8 cellular contexts compared by ENCODE assay signal in the genomic region with DNA sequence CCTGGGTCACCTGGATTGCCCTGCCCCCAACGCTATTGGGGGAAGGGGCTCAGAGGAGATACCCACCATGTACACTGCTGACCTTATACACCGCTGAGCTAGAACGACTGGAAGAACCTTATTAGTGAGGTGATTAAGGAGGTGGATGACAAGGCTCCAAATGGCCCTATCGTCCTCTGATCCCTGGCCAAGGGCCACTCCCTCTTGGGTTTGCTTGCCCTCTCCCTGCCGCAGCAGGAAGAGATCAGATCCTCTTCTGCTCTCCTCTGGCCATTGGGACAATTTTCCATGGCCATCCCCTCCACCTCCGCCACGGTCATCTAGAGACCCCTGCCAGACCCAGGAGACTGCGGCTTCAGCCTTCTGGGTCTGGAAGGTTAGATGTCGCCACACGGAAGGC. TPM values are rescaled to one million over a fixed set of nuclear protein-coding genes. Genes with fewer than 3 reads are reported as not detected.
DNase-seq lines count a peak whose midpoint lies in the region; ATAC-seq and TF ChIP-seq lines count a peak whose summit lies in the region.

No MANE protein-coding gene starts in this region.

- H3K4me2 ChIP-seq in Loucy (ENCODE audit: low read depth, low read length, poor library complexity, severe bottlenecking) = peak overlapping the region; percentile 83

- H3K4me3 Mint-ChIP-seq in naive thymus-derived CD8-positive, alpha-beta T cell = peak overlapping the region; percentile 69 to 89 (median 80)

- H3K9ac ChIP-seq in Loucy (ENCODE audit: low read depth, low read length, poor library complexity, severe bottlenecking) (no peak overlapping the region), duodenal mucosa (ENCODE audit: low read depth in 1 of 2, low read length in 2 of 2) (peak overlapping the region; percentile 57 to 92)

- POLR2A ChIA-PET in naive thymus-derived CD8-positive, alpha-beta T cell (lab: Charles Lee) = interaction anchor here (1.3 to 3.3 kb wide), 5 partner anchors 36 to 136 kb away, joined by 4 to 42 read pairs (median 15); a partner anchor contains a TSS

- peaks cover 11% of the 10 kb centered on the region for H3K4me1 ChIP-seq in Loucy (ENCODE audit: insufficient read depth, low read length, poor library complexity, severe bottlenecking)
- peaks cover 9 to 15% of the 10 kb centered on the region in 2 donors for H3K4me1 ChIP-seq in duodenal mucosa (ENCODE audit: control insufficient read depth in 1 of 2, insufficient read depth in 2 of 2, low read length in 2 of 2)

- H3K4me1 Mint-ChIP-seq in naive thymus-derived CD8-positive, alpha-beta T cell = peaks cover 3 to 23% (median 18%) of the 10 kb centered on the region in 4 donors

- TF ChIP-seq CTCF in AG09309 (IDR thresholded peaks at IDR 0.05; ENCODE audit: control insufficient read depth, insufficient read depth, low read depth, low read length, missing control alignments) = no peak
- no peak for TF ChIP-seq CTCF in Loucy (conservative IDR thresholded peaks at IDR 0.05; ENCODE audit: low read length)

- no peak overlapping the region; the same call in 1 of the 2 replicates for H2AFZ ChIP-seq in Loucy (ENCODE audit: low read length)

- H3K27me3 Mint-ChIP-seq in naive thymus-derived CD8-positive, alpha-beta T cell = no peaks in the 10 kb centered on the region

- H3K36me3 Mint-ChIP-seq in naive thymus-derived CD8-positive, alpha-beta T cell = peaks cover 28 to 45% (median 34%) of the 10 kb centered on the region in 3 donors

- H3K4me3 ChIP-seq in AG09309 (ENCODE audit: control insufficient read depth, low read depth, low read length) (peak overlapping the region; percentile 84), Loucy (ENCODE audit: low read length, poor library complexity, severe bottlenecking) (peak overlapping the region; percentile 76), duodenal mucosa (ENCODE audit: low read depth in 1 of 2, low read length in 2 of 2) (peak overlapping the region; percentile 77 to 93)

- H3K79me2 ChIP-seq in Loucy (ENCODE audit: insufficient read depth, low read length) = no peaks in the 10 kb centered on the region

- no peak for ATAC-seq in naive thymus-derived CD8-positive, alpha-beta T cell
- ATAC-seq in HG03039 (IDR thresholded peaks at IDR 0.05; ENCODE audit: unreplicated experiment) = no peak
- ATAC-seq in GM21717 (IDR thresholded peaks at IDR 0.05; ENCODE audit: unreplicated experiment) = no peak

- peak overlapping the region in 9 of 10 donors; percentile 44 to 87 (median 80) for H3K27ac Mint-ChIP-seq in naive thymus-derived CD8-positive, alpha-beta T cell

- no peaks in the 10 kb centered on the region for H3K9me2 ChIP-seq in Loucy (replicated peaks; ENCODE audit: low read depth, low read length)

- no peaks in the 10 kb centered on the region for H3K27me3 ChIP-seq in Loucy (ENCODE audit: insufficient read depth, low read length, poor library complexity, severe bottlenecking)
- no peaks in the 10 kb centered on the region for H3K27me3 ChIP-seq in duodenal mucosa (ENCODE audit: control insufficient read depth in 1 of 2, insufficient read depth in 2 of 2, low read length in 2 of 2)

- no peaks in the 10 kb centered on the region for H3F3A ChIP-seq in Loucy (ENCODE audit: low read depth)

- H3K27ac ChIP-seq in duodenal mucosa (ENCODE audit: low read depth, low read length) = no peak overlapping the region

- no peak for DNase-seq in AG09309 (ENCODE audit: low read depth)
- DNase-seq in naive thymus-derived CD8-positive, alpha-beta T cell = no peak
- DNase-seq in H4 (ENCODE audit: low spot score) = no peak
- no peak for DNase-seq in glomerular visceral epithelial cell (ENCODE audit: extremely low spot score)

- H4K20me1 ChIP-seq in Loucy (ENCODE audit: insufficient read depth, low read length, poor library complexity, severe bottlenecking) = no peaks in the 10 kb centered on the region

- no peaks in the 10 kb centered on the region for H3K36me3 ChIP-seq in Loucy (ENCODE audit: insufficient read depth, low read length)
- peaks cover 27 to 35% of the 10 kb centered on the region in 2 donors for H3K36me3 ChIP-seq in duodenal mucosa (ENCODE audit: control insufficient read depth in 1 of 2, insufficient read depth in 2 of 2, low read length in 2 of 2)

- H3K9me3 ChIP-seq in Loucy (ENCODE audit: insufficient read depth, low read depth, low read length) (no peaks in the 10 kb centered on the region), duodenal mucosa (ENCODE audit: control insufficient read depth in 1 of 2, low read length in 2 of 2) (peaks cover 18 to 29% of the 10 kb centered on the region in 2 donors)

- peaks cover 0 to 36% (median 17%) of the 10 kb centered on the region in 9 donors for H3K9me3 Mint-ChIP-seq in naive thymus-derived CD8-positive, alpha-beta T cell

RNA-seq across cellular contexts. Expression of a gene that starts 1.2 kb away (rescaled TPM):
- 10 to 100 TPM; 42.3 to 43.9 TPM for total RNA-seq in naive thymus-derived CD8-positive, alpha-beta T cell
- polyA plus RNA-seq in naive thymus-derived CD8-positive, alpha-beta T cell = 10 to 100 TPM; 10.0 to 11.2 (median 10.3) TPM
- total RNA-seq in H4 (2014; rRNA removed; shearing (Covaris generic)) = 2.7 and 5.4 TPM in 2 replicates

RNA-seq across cellular contexts. Expression of a gene that starts 7.2 kb away (rescaled TPM):
- total RNA-seq in naive thymus-derived CD8-positive, alpha-beta T cell = 1 to 10 TPM; 4.0 to 4.7 TPM
- polyA plus RNA-seq in naive thymus-derived CD8-positive, alpha-beta T cell = 1 to 10 TPM; 2.5 to 4.2 (median 3.6) TPM
- 5.0 and 5.6 TPM in 2 replicates for total RNA-seq in H4 (2014; rRNA removed; shearing (Covaris generic))

RNA-seq across cellular contexts. Expression of a gene that starts 36.8 kb away (rescaled TPM):
- 10 to 100 TPM; 59.0 to 66.0 TPM for total RNA-seq in naive thymus-derived CD8-positive, alpha-beta T cell
- 10 to 100 TPM; 37.2 to 54.6 (median 43.0) TPM for polyA plus RNA-seq in naive thymus-derived CD8-positive, alpha-beta T cell
- total RNA-seq in H4 (2014; rRNA removed; shearing (Covaris generic)) = 44.5 and 55.1 TPM in 2 replicates

RNA-seq across cellular contexts. Expression of a gene that starts 48.9 kb away (rescaled TPM):
- total RNA-seq in naive thymus-derived CD8-positive, alpha-beta T cell = 1 to 10 TPM; 3.0 to 4.0 TPM
- polyA plus RNA-seq in naive thymus-derived CD8-positive, alpha-beta T cell = 1 to 10 TPM in 1 of 3 donors, under 1 TPM in 2; 0.65 to 1.7 (median 0.88) TPM
- total RNA-seq in H4 (2014; rRNA removed; shearing (Covaris generic)) = 0.70 and 2.0 TPM in 2 replicates
